1 cellular context compared by ENCODE assay signal in genomic region chr22:31122532-31123291, GRCh38.
TF ChIP-seq lines count a peak whose summit lies in the region.

INPP5J (plus strand) TSS chr22:31122966; CDS start chr22:31123015, 49 bp downstream.

TF ChIP-seq in GM23338, 12 proteins besides CTCF, POLR2A, EP300 and RAD21 (continued from another document):
- TF ChIP-seq ZNF462 (CRISPR knock-in tag; IDR thresholded peaks at IDR 0.05), result no peak
- no peak for TF ChIP-seq EZH2phosphoT487 (IDR thresholded peaks at IDR 0.05; ENCODE audit: unreplicated experiment)
